Comparison of ENCODE assay signal across 12 cellular contexts in genomic region chr10:28912017-28912783, GRCh38.
DNase-seq lines count a peak whose midpoint lies in the region; ATAC-seq and TF ChIP-seq lines count a peak whose summit lies in the region.
"Had no signal": no experiment of that assay in that cellular context is flagged by ENCODE, and none has a peak within 500 bp of the region (broad histone marks: within the 10 kb centered on the region; RNA-seq: fewer than 3 reads in every experiment).

No MANE protein-coding gene starts in this region.

- peak overlapping the region; percentile 84 for H2BK120ac ChIP-seq in IMR-90 (ENCODE audit: low read depth, low read length)
- no peak overlapping the region for H2BK120ac ChIP-seq in mesenchymal stem cell (ENCODE audit: low read depth, low read length)

- H2BK5ac ChIP-seq in IMR-90 (ENCODE audit: low read depth, low read length, poor library complexity, severe bottlenecking) (no peak overlapping the region), mesenchymal stem cell (ENCODE audit: low read depth, low read length, poor library complexity, severe bottlenecking) (no peak overlapping the region)

- no peak for TF ChIP-seq CTCF in IMR-90 (conservative IDR thresholded peaks at IDR 0.05; ENCODE audit: low read depth, low read length)
- TF ChIP-seq CTCF in progenitor cell of endocrine pancreas (IDR thresholded peaks at IDR 0.05; ENCODE audit: unreplicated experiment), result no peak

- H3K27ac Mint-ChIP-seq in progenitor cell of endocrine pancreas, result peak overlapping the region; percentile 45
- H3K27ac Mint-ChIP-seq: CD8-positive, alpha-beta memory T cell had no signal

- H3K4me3 ChIP-seq in IMR-90 (ENCODE audit: insufficient read depth, low read depth, low read length) (no peak overlapping the region), mesenchymal stem cell (ENCODE audit: insufficient read depth in 1 of 2, low read depth in 1 of 2, low read length in 2 of 2) (no peak overlapping the region)
- H3K4me3 ChIP-seq: BLaER1 had no signal

- peak overlapping the region in 1 of 2 experiments; percentile 15 for H2BK12ac ChIP-seq in mesenchymal stem cell (ENCODE audit: low read length in 2 of 2)

- no peaks in the 10 kb centered on the region for H3K36me3 Mint-ChIP-seq in progenitor cell of endocrine pancreas (ENCODE audit: insufficient read depth)
- H3K36me3 Mint-ChIP-seq: CD8-positive, alpha-beta memory T cell had no signal

- no peak overlapping the region for H2AK9ac ChIP-seq in IMR-90 (replicated peaks; ENCODE audit: low read depth, low read length, poor library complexity)

- H3K4me3 Mint-ChIP-seq in progenitor cell of endocrine pancreas (ENCODE audit: low read depth), result no peak overlapping the region
- H3K4me3 Mint-ChIP-seq: CD8-positive, alpha-beta memory T cell had no signal

- no TSS peak for BruUV-seq in IMR-90 (replicated peaks; lab: Mats Ljungman, UMichigan)

- peaks cover 22% of the 10 kb centered on the region for H3K4me1 Mint-ChIP-seq in progenitor cell of endocrine pancreas (ENCODE audit: low read depth)
- H3K4me1 Mint-ChIP-seq: CD8-positive, alpha-beta memory T cell had no signal

- H3K27ac ChIP-seq in IMR-90 (ENCODE audit: insufficient read depth, low read length), result peak overlapping the region; percentile 34; the same call in 1 of the 2 replicates
- no peak overlapping the region for H3K27ac ChIP-seq in mesenchymal stem cell (ENCODE audit: low read length, poor library complexity, severe bottlenecking)
- H3K27ac ChIP-seq: BLaER1 had no signal

- H3K79me1 ChIP-seq in IMR-90 (ENCODE audit: low read depth in 1 of 2, low read length in 2 of 2) (no peaks in the 10 kb centered on the region), mesenchymal stem cell (replicated peaks; ENCODE audit: low read length, poor library complexity, severe bottlenecking) (no peaks in the 10 kb centered on the region)

- intact Hi-C loops in IMR-90 (cut with micrococcal nuclease) (no loop called here), sciatic nerve (cut with DNase I) (no loop called here)

- no peak overlapping the region for H3K56ac ChIP-seq in IMR-90 (ENCODE audit: extremely low read depth, insufficient read depth, low read length)

- H3K4ac ChIP-seq in IMR-90 (ENCODE audit: low read depth, low read length) (peak overlapping the region; percentile 57), mesenchymal stem cell (ENCODE audit: low read depth in 1 of 2, low read length in 2 of 2) (no peak overlapping the region)

- WGBS in IMR-90 (ENCODE audit: extremely low coverage in 2 of 2, insufficient read length in 1 of 2), 2 experiments, result 92% methylated on average over 5 of the region's 9 CpGs; no CpG with 5 or more reads in 1 of the 2 experiments
- 95% methylated on average over 7 of the region's 9 CpGs for WGBS in mesenchymal stem cell

- no peak for DNase-seq in IMR-90
- DNase-seq in mesenchymal stem cell, result no peak
- no peak for DNase-seq in progenitor cell of endocrine pancreas (ENCODE audit: low spot score, unreplicated experiment)
- DNase-seq in sciatic nerve (ENCODE audit: low spot score), result no peak
- DNase-seq in foreskin melanocyte, result no peak
- DNase-seq: AML-193; CD8-positive, alpha-beta memory T cell; DMS53 had no signal

- H2BK15ac ChIP-seq in IMR-90 (ENCODE audit: low read depth, low read length) (peak overlapping the region; percentile 79; the same call in 2 of the 3 replicates), mesenchymal stem cell (ENCODE audit: low read depth, poor library complexity, severe bottlenecking) (no peak overlapping the region)

- no peaks in the 10 kb centered on the region for H3K9me3 Mint-ChIP-seq in progenitor cell of endocrine pancreas (ENCODE audit: low read depth)
- H3K9me3 Mint-ChIP-seq: CD8-positive, alpha-beta memory T cell had no signal

- peak overlapping the region; percentile 52; the same call in 1 of the 2 replicates for H2AK5ac ChIP-seq in IMR-90 (ENCODE audit: low read depth, low read length)
- peak overlapping the region; percentile 1 for H2AK5ac ChIP-seq in mesenchymal stem cell (ENCODE audit: low read length, severe bottlenecking)

- H3K14ac ChIP-seq in IMR-90 (replicated peaks; ENCODE audit: low read depth, low read length), result peak overlapping the region; percentile 59
- peak overlapping the region in 1 of 2 experiments; percentile 38 for H3K14ac ChIP-seq in mesenchymal stem cell (ENCODE audit: low read length in 2 of 2)

- H2BK20ac ChIP-seq in IMR-90 (ENCODE audit: low read depth, low read length), result peak overlapping the region; percentile 27; the same call in 1 of the 2 replicates

- in situ Hi-C loops in IMR-90 (cut with MboI; ENCODE audit: low sequenced_read_pairs), result no loop called here

- no peaks in the 10 kb centered on the region for H3K36me3 ChIP-seq in IMR-90 (ENCODE audit: control insufficient read depth, insufficient read depth, low read length)
- no peaks in the 10 kb centered on the region for H3K36me3 ChIP-seq in mesenchymal stem cell (ENCODE audit: control insufficient read depth in 1 of 2, insufficient read depth in 2 of 2, low read depth in 1 of 2, low read length in 2 of 2)
- H3K36me3 ChIP-seq: BLaER1 had no signal

- no peak overlapping the region for H4K5ac ChIP-seq in IMR-90 (ENCODE audit: low read depth, low read length)

- TF ChIP-seq RAD21 in IMR-90 (IDR thresholded peaks at IDR 0.05; ENCODE audit: low read length), result no peak

- CTCF ChIA-PET in IMR-90 (lab: Yijun Ruan, JAX), result no interaction called here

- H3K4me1 ChIP-seq in IMR-90 (ENCODE audit: control insufficient read depth, insufficient read depth, low read length) (peaks cover 5% of the 10 kb centered on the region), mesenchymal stem cell (ENCODE audit: control insufficient read depth, insufficient read depth, low read depth, low read length) (peaks cover 6% of the 10 kb centered on the region)

- peaks cover 4% of the 10 kb centered on the region for H3K9me1 ChIP-seq in IMR-90 (ENCODE audit: insufficient read depth, low read length)

- H3K9ac ChIP-seq in IMR-90 (ENCODE audit: low read depth, low read length) (no peak overlapping the region), mesenchymal stem cell (ENCODE audit: low read length) (no peak overlapping the region)
- H3K9ac ChIP-seq: BLaER1 had no signal

- no peaks in the 10 kb centered on the region for H4K20me1 ChIP-seq in IMR-90 (ENCODE audit: insufficient read depth, low read length)
- H4K20me1 ChIP-seq: BLaER1 had no signal

- H2AFZ ChIP-seq in IMR-90 (replicated peaks; ENCODE audit: low read length, poor library complexity) (peak overlapping the region; percentile 12), mesenchymal stem cell (ENCODE audit: low read depth, low read length) (no peak overlapping the region)

- ATAC-seq in IMR-90 (ENCODE audit: low read depth) (no peak), sciatic nerve (no peak), HG03565 (IDR thresholded peaks at IDR 0.05; ENCODE audit: unreplicated experiment) (no peak), GM18498 (IDR thresholded peaks at IDR 0.05; ENCODE audit: unreplicated experiment) (no peak)
- ATAC-seq: HCT116 had no signal

- H3K9me3 ChIP-seq in IMR-90 (ENCODE audit: control insufficient read depth, insufficient read depth, low read length) (no peaks in the 10 kb centered on the region), mesenchymal stem cell (ENCODE audit: control insufficient read depth, low read length) (no peaks in the 10 kb centered on the region)

- H3K27me3 Mint-ChIP-seq in progenitor cell of endocrine pancreas, result no peaks in the 10 kb centered on the region

- H3K4me2 ChIP-seq in IMR-90 (ENCODE audit: low read depth, low read length) (no peak overlapping the region), mesenchymal stem cell (ENCODE audit: low read length, poor library complexity, severe bottlenecking) (no peak overlapping the region)
- H3K4me2 ChIP-seq: BLaER1 had no signal

- H3K23ac ChIP-seq in IMR-90 (ENCODE audit: low read depth, low read length), result no peak overlapping the region
- H3K23ac ChIP-seq in mesenchymal stem cell (ENCODE audit: low read length in 2 of 2), result no peak overlapping the region

- no peak overlapping the region; a peak in 1 of 4 replicates for H4K8ac ChIP-seq in IMR-90 (ENCODE audit: low read depth in 2 of 2, low read length in 2 of 2)
- H4K8ac ChIP-seq in mesenchymal stem cell (ENCODE audit: low read length), result no peak overlapping the region

- H3K18ac ChIP-seq in IMR-90 (ENCODE audit: low read depth, low read length) (no peak overlapping the region), mesenchymal stem cell (ENCODE audit: low read depth in 1 of 2, low read length in 2 of 2) (no peak overlapping the region)

- H3K27me3 ChIP-seq in IMR-90 (ENCODE audit: control insufficient read depth, insufficient read depth, low read length) (no peaks in the 10 kb centered on the region), mesenchymal stem cell (ENCODE audit: control insufficient read depth in 1 of 2, insufficient read depth in 1 of 2, low read length in 2 of 2) (no peaks in the 10 kb centered on the region)
- H3K27me3 ChIP-seq: BLaER1 had no signal

- TF ChIP-seq POLR2A in IMR-90 (IDR thresholded peaks at IDR 0.05; ENCODE audit: low read depth, low read length), result no peak

- POLR2A ChIA-PET in IMR-90 (lab: Charles Lee; ENCODE audit: unreplicated experiment), result no interaction called here

- dilution Hi-C loops in IMR-90 (cut with HindIII; ENCODE audit: low sequenced_read_pairs, unreplicated experiment), result no loop called here

- H4K91ac ChIP-seq in IMR-90 (ENCODE audit: insufficient read depth, low read depth, low read length), result peak overlapping the region; percentile 46
- no peak overlapping the region for H4K91ac ChIP-seq in mesenchymal stem cell (ENCODE audit: low read length)

TF ChIP-seq in IMR-90, 13 proteins besides CTCF, POLR2A, EP300 and RAD21 (continues in another document):
- TF ChIP-seq MAZ (IDR thresholded peaks at IDR 0.05; ENCODE audit: borderline replicate concordance, low read depth, low read length), result no peak
- TF ChIP-seq, protein P1, sequence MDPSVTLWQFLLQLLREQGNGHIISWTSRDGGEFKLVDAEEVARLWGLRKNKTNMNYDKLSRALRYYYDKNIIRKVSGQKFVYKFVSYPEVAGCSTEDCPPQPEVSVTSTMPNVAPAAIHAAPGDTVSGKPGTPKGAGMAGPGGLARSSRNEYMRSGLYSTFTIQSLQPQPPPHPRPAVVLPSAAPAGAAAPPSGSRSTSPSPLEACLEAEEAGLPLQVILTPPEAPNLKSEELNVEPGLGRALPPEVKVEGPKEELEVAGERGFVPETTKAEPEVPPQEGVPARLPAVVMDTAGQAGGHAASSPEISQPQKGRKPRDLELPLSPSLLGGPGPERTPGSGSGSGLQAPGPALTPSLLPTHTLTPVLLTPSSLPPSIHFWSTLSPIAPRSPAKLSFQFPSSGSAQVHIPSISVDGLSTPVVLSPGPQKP (IDR thresholded peaks at IDR 0.05; ENCODE audit: borderline replicate concordance, low read depth, low read length), result no peak
- no peak for TF ChIP-seq SMC3 (IDR thresholded peaks at IDR 0.05; ENCODE audit: low read depth, low read length)
- TF ChIP-seq RFX5 (IDR thresholded peaks at IDR 0.05; ENCODE audit: low read depth, low read length), result no peak
- no peak for TF ChIP-seq CHD1 (IDR thresholded peaks at IDR 0.05; ENCODE audit: low read depth, low read length)
